In genomic region chr11:123718075-123718868, GRCh38 we compare ENCODE assay signal across 23 cellular contexts. TPM values are rescaled to one million over a fixed set of nuclear protein-coding genes. Genes with fewer than 3 reads are reported as not detected.
DNase-seq lines count a peak whose midpoint lies in the region; ATAC-seq, FAIRE-seq and TF ChIP-seq lines count a peak whose summit lies in the region.
"Had no signal": no experiment of that assay in that cellular context is flagged by ENCODE, and none has a peak within 500 bp of the region (broad histone marks: within the 10 kb centered on the region; RNA-seq: fewer than 3 reads in every experiment).

No MANE protein-coding gene starts in this region.

- no peak overlapping the region for H3K27ac Mint-ChIP-seq in activated T-helper 17 cell treated with anti-CD3 and anti-CD28 coated beads, Interleukin-2, amount 50 U/mL, for 72 hours
- H3K27ac Mint-ChIP-seq in effector memory CD8-positive, alpha-beta T cell = no peak overlapping the region
- H3K27ac Mint-ChIP-seq: CD8-positive, alpha-beta T cell; GM23338 had no signal

- no peaks in the 10 kb centered on the region for H3K36me3 Mint-ChIP-seq in activated T-helper 17 cell treated with anti-CD3 and anti-CD28 coated beads, Interleukin-2, amount 50 U/mL, for 72 hours (ENCODE audit: low read depth)
- H3K36me3 Mint-ChIP-seq in effector memory CD8-positive, alpha-beta T cell (ENCODE audit: insufficient read depth) = no peaks in the 10 kb centered on the region

- H3K4me1 Mint-ChIP-seq in activated T-helper 17 cell treated with anti-CD3 and anti-CD28 coated beads, Interleukin-2, amount 50 U/mL, for 72 hours = peaks cover 6% of the 10 kb centered on the region
- H3K4me1 Mint-ChIP-seq in effector memory CD8-positive, alpha-beta T cell (ENCODE audit: low read depth in 2 of 2) = no peaks in the 10 kb centered on the region
- H3K4me1 Mint-ChIP-seq: GM23338 had no signal

- peak; percentile 6 for DNase-seq in NCI-H345 (lab: John Stamatoyannopoulos, UW)
- DNase-seq in NCI-H345 treated with DMSO at 0.1 percent for 48 hours (lab: John Stamatoyannopoulos, UW; ENCODE audit: unreplicated experiment) = no peak
- no peak for DNase-seq in GM12892 (ENCODE audit: insufficient read length)
- peak in 1 of 2 donors; percentile 14 for DNase-seq in foreskin keratinocyte
- DNase-seq in hepatic stellate cell (ENCODE audit: low spot score) = no peak
- DNase-seq in effector memory CD8-positive, alpha-beta T cell = no peak
- no peak for DNase-seq in H4 (ENCODE audit: low spot score)
- DNase-seq: CD8-positive, alpha-beta T cell; DMS79 treated with DMSO at 0.1 percent for 48 hours; KBM-7; NCI-H1048; NCI-H1436 treated with DMSO at 0.1 percent for 48 hours; NCI-H2081 treated with DMSO at 0.1 percent for 48 hours; NCI-H226; NCI-H526 treated with DMSO at 0.1 percent for 48 hours; Right ventricle myocardium superior had no signal

- peaks cover 27% of the 10 kb centered on the region for H3K27me3 Mint-ChIP-seq in activated T-helper 17 cell treated with anti-CD3 and anti-CD28 coated beads, Interleukin-2, amount 50 U/mL, for 72 hours
- peaks cover 17 to 32% of the 10 kb centered on the region in 2 donors for H3K27me3 Mint-ChIP-seq in effector memory CD8-positive, alpha-beta T cell

- peak; percentile 77 for FAIRE-seq in GM12892 (lab: Jason Lieb, UNC)

- no peaks in the 10 kb centered on the region for H3K4me1 ChIP-seq in foreskin keratinocyte

- H3K27ac ChIP-seq in foreskin keratinocyte = no peak overlapping the region
- H3K27ac ChIP-seq: BLaER1, SK-N-MC had no signal

- no peak for TF ChIP-seq POLR2A in GM12892 (IDR thresholded peaks at IDR 0.05; ENCODE audit: low read depth, low read length)

- TF ChIP-seq CTCF in foreskin keratinocyte (conservative IDR thresholded peaks at IDR 0.05) = no peak

- no peak overlapping the region for H3K4me3 Mint-ChIP-seq in activated T-helper 17 cell treated with anti-CD3 and anti-CD28 coated beads, Interleukin-2, amount 50 U/mL, for 72 hours
- no peak overlapping the region for H3K4me3 Mint-ChIP-seq in effector memory CD8-positive, alpha-beta T cell
- H3K4me3 Mint-ChIP-seq: CD8-positive, alpha-beta T cell; GM23338 had no signal

- no peaks in the 10 kb centered on the region for H3K9me3 Mint-ChIP-seq in activated T-helper 17 cell treated with anti-CD3 and anti-CD28 coated beads, Interleukin-2, amount 50 U/mL, for 72 hours
- H3K9me3 Mint-ChIP-seq in effector memory CD8-positive, alpha-beta T cell = no peaks in the 10 kb centered on the region
- H3K9me3 Mint-ChIP-seq: GM23338 had no signal

- ATAC-seq in activated T-helper 17 cell treated with anti-CD3 and anti-CD28 coated beads, Interleukin-2, amount 50 U/mL, for 72 hours (replicated peaks) = peak; percentile 43
- peak; percentile 11 for ATAC-seq in foreskin keratinocyte
- no peak for ATAC-seq in effector memory CD8-positive, alpha-beta T cell (replicated peaks)
- ATAC-seq: CD8-positive, alpha-beta T cell; GM23338; Panc1 had no signal

- no peaks in the 10 kb centered on the region for H3K27me3 ChIP-seq in foreskin keratinocyte
- H3K27me3 ChIP-seq: BLaER1 had no signal

RNA-seq across cellular contexts. Expression of gene ZNF202, which starts 23.2 kb away (rescaled TPM):
- polyA plus RNA-seq in GM12892 (2012; ENCODE audit: missing spikeins) = 9.3 TPM
- 10 to 100 TPM in 1 of 2 donors, 1 to 10 TPM in 1; 6.0 to 18.3 TPM for total RNA-seq in activated T-helper 17 cell treated with anti-CD3 and anti-CD28 coated beads, Interleukin-2, amount 50 U/mL, for 72 hours
- total RNA-seq in foreskin keratinocyte = 12.5 and 13.8 TPM in 2 replicates
- 4.9 and 6.5 TPM in 2 replicates for polyA plus RNA-seq in foreskin keratinocyte
- 5.4 and 10.3 TPM in 2 replicates for total RNA-seq in H4 (2014; rRNA removed; shearing (Covaris generic))

RNA-seq across cellular contexts. Expression of gene OR6X1, which starts 36.0 kb away (rescaled TPM):
- not detected for polyA plus RNA-seq in GM12892 (2012; ENCODE audit: missing spikeins)
- total RNA-seq in activated T-helper 17 cell treated with anti-CD3 and anti-CD28 coated beads, Interleukin-2, amount 50 U/mL, for 72 hours = not detected
- not detected in 2 replicates for total RNA-seq in foreskin keratinocyte
- not detected in 2 replicates for polyA plus RNA-seq in foreskin keratinocyte
- not detected in 2 replicates for total RNA-seq in H4 (2014; rRNA removed; shearing (Covaris generic))
- total RNA-seq: A172; CD8-positive, alpha-beta T cell; G401; GM23338; Right ventricle myocardium superior had no signal
- polyA plus RNA-seq: GM23338 had no signal
